16 cellular contexts compared by ENCODE assay signal in the genomic region with DNA sequence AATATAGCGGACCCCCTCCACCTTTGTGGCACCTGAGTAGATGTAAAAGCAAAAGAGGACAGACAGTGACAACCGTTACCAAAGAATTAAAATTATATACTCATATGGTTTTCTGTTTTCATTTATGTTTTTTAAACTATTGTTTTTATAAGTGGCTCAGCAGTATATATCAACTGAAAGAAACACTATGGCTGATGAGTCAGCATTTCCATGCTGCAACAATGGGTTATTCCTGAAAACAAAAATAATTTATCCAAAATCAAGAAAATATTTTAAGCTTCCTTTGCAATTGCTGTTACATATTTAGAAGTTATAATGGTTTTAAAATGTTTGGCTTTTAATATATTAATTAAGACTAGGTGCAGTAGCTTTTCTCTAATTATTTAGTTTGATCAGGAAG.
"Had no signal": no experiment of that assay in that cellular context is flagged by ENCODE, and none has a peak within 500 bp of the region (broad histone marks: within the 10 kb centered on the region; RNA-seq: fewer than 3 reads in every experiment).

No MANE protein-coding gene starts in this region.

- H3K4me3 ChIP-seq: neural progenitor cell, prostate gland, skin epidermis had no signal

- H2AFZ ChIP-seq: neural progenitor cell had no signal

- H3K9ac ChIP-seq: neural progenitor cell had no signal

- FAIRE-seq: colon had no signal

- H3K27ac ChIP-seq: neural progenitor cell, prostate gland, skin epidermis, WERI-Rb-1 had no signal

- H3K4me2 ChIP-seq: neural progenitor cell had no signal

- DNase-seq: activated CD4-positive, alpha-beta T cell treated with anti-CD3 and anti-CD28 coated beads for 1 hour; activated CD8-positive, alpha-beta memory T cell treated with anti-CD3 and anti-CD28 coated beads for 24 hours; activated effector memory CD4-positive, alpha-beta T cell treated with anti-CD3 and anti-CD28 coated beads, Interleukin-2, amount 50 U/mL, for 16 hours; activated naive CD4-positive, alpha-beta T cell treated with anti-CD3 and anti-CD28 coated beads, Interleukin-2, amount 50 U/mL, for 16 hours; activated T-cell treated with anti-CD3 and anti-CD28 coated beads, Interleukin-2, amount 50 U/mL, for 72 hours; endodermal cell; left cardiac atrium; mesendoderm; naive thymus-derived CD4-positive, alpha-beta T cell; right cardiac atrium; T-helper 17 cell; WERI-Rb-1 had no signal

- ATAC-seq: activated T-cell treated with anti-CD3 and anti-CD28 coated beads, Interleukin-2, amount 50 U/mL, for 72 hours; left cardiac atrium; naive thymus-derived CD4-positive, alpha-beta T cell; right cardiac atrium; T-helper 17 cell had no signal

- H3K27me3 ChIP-seq: neural progenitor cell had no signal

- H3K9me3 ChIP-seq: prostate gland had no signal

- H3K4me1 ChIP-seq: neural progenitor cell, prostate gland had no signal

- H3K36me3 ChIP-seq: prostate gland, WERI-Rb-1 had no signal
